In genomic region chr17:39365872-39366271, GRCh38 we compare ENCODE assay signal across 21 cellular contexts. TPM values are rescaled to one million over a fixed set of nuclear protein-coding genes. Genes with fewer than 3 reads are reported as not detected.
DNase-seq lines count a peak whose midpoint lies in the region; ATAC-seq and TF ChIP-seq lines count a peak whose summit lies in the region.
"Had no signal": no experiment of that assay in that cellular context is flagged by ENCODE, and none has a peak within 500 bp of the region (broad histone marks: within the 10 kb centered on the region; RNA-seq: fewer than 3 reads in every experiment).

No MANE protein-coding gene starts in this region.

- H3K4me1 ChIP-seq in muscle layer of duodenum (ENCODE audit: control insufficient read depth in 1 of 2, insufficient read depth in 2 of 2, low read length in 2 of 2) = peaks cover 0 to 19% of the 10 kb centered on the region in 2 donors
- peaks cover 16% of the 10 kb centered on the region for H3K4me1 ChIP-seq in upper lobe of right lung

- DNase-seq in SIG-M5 treated with dmso at 0.1 percent for 504 hours (lab: John Stamatoyannopoulos, UW; ENCODE audit: unreplicated experiment) = peak; percentile 19
- DNase-seq in SIG-M5 (lab: John Stamatoyannopoulos, UW) = no peak
- no peak for DNase-seq in coronary artery (ENCODE audit: low spot score)
- DNase-seq in upper lobe of right lung = no peak
- no peak for DNase-seq in stimulated activated CD8-positive, alpha-beta memory T cell treated with anti-CD3 and anti-CD28 coated beads, Interleukin-4, amount 100 ng/mL, for 48 hours
- DNase-seq in stimulated activated naive CD4-positive, alpha-beta T cell treated with Interleukin-2 at 50 U/mL for 16 hours (lab: John Stamatoyannopoulos, UW) = no peak
- DNase-seq: activated CD4-positive, alpha-beta memory T cell treated with anti-CD3 and anti-CD28 coated beads, Interleukin-2, amount 10 ng/mL, durations not matched to agents 7 days and 5 days; CD4-positive, CD25-positive, alpha-beta regulatory T cell; DMS79 treated with DMSO at 0.1 percent for 48 hours; islet precursor cell; NCI-H1048; NCI-H2107; NCI-H748 treated with DMSO at 0.1 percent for 48 hours; right lobe of liver; stimulated activated CD4-positive, alpha-beta T cell treated with anti-CD3 and anti-CD28 coated beads, Interleukin-2, amount 100 ng/mL, for 48 hours; T-helper 1 cell; WERI-Rb-1 had no signal

- H3K4me3 ChIP-seq in coronary artery = peak overlapping the region; percentile 29
- peak overlapping the region in 1 of 2 donors; percentile 16 for H3K4me3 ChIP-seq in muscle layer of duodenum (ENCODE audit: low read depth in 1 of 2, low read length in 2 of 2)
- H3K4me3 ChIP-seq in upper lobe of right lung = no peak overlapping the region
- H3K4me3 ChIP-seq: right lobe of liver, tibial nerve had no signal

- no peak for TF ChIP-seq CTCF in coronary artery (IDR thresholded peaks at IDR 0.05)
- no peak for TF ChIP-seq CTCF in upper lobe of right lung (IDR thresholded peaks at IDR 0.05)

- intact Hi-C loops in upper lobe of right lung (cut with DNase I) = no loop called here

- peak overlapping the region; percentile 70 to 72 for H3K27ac ChIP-seq in coronary artery
- peak overlapping the region; percentile 68 for H3K27ac ChIP-seq in muscle layer of duodenum (ENCODE audit: low read length)
- H3K27ac ChIP-seq in upper lobe of right lung = peak overlapping the region; percentile 14
- H3K27ac ChIP-seq: right lobe of liver, WERI-Rb-1 had no signal

- no peaks in the 10 kb centered on the region for H3K27me3 ChIP-seq in muscle layer of duodenum (ENCODE audit: low read depth, low read length)
- no peaks in the 10 kb centered on the region for H3K27me3 ChIP-seq in upper lobe of right lung
- H3K27me3 ChIP-seq: right lobe of liver, tibial nerve had no signal

- no peaks in the 10 kb centered on the region for H3K36me3 ChIP-seq in muscle layer of duodenum (ENCODE audit: control insufficient read depth in 1 of 2, insufficient read depth in 2 of 2, low read length in 2 of 2)
- H3K36me3 ChIP-seq in upper lobe of right lung = no peaks in the 10 kb centered on the region
- H3K36me3 ChIP-seq: right lobe of liver, tibial nerve, WERI-Rb-1 had no signal

- ATAC-seq in upper lobe of right lung (no peak), HG03439 (IDR thresholded peaks at IDR 0.05; ENCODE audit: unreplicated experiment) (no peak)
- ATAC-seq: HepG2 had no signal

- no peaks in the 10 kb centered on the region for H3K9me3 ChIP-seq in muscle layer of duodenum (ENCODE audit: control insufficient read depth in 1 of 2, low read length in 2 of 2)
- no peaks in the 10 kb centered on the region for H3K9me3 ChIP-seq in upper lobe of right lung
- H3K9me3 ChIP-seq: right lobe of liver, tibial nerve had no signal

RNA-seq across cellular contexts. Expression of gene FBXL20, which starts 35.6 kb away (rescaled TPM):
- total RNA-seq in upper lobe of right lung = 23.9 TPM

Comparison
In these comparisons a context has a peak if more than half of its experiments do, and no peak if none do; other contexts are left out.
1. H3K27ac ChIP-seq: peak in every context shown above with its lines; median percentile 71 in coronary artery; 68 in muscle layer of duodenum; 14 in upper lobe of right lung.